Comparison of ENCODE assay signal across 2 cellular contexts in genomic region chr18:9431296-9431695, GRCh38.
TF ChIP-seq lines count a peak whose summit lies in the region.

No MANE protein-coding gene starts in this region.

TF ChIP-seq in IMR-90, 13 proteins besides CTCF, POLR2A, EP300 and RAD21:
- TF ChIP-seq CEBPB (IDR thresholded peaks at IDR 0.05; ENCODE audit: low read depth, low read length): no peak
- TF ChIP-seq MAFK (IDR thresholded peaks at IDR 0.05; ENCODE audit: low read depth, low read length): no peak
- TF ChIP-seq SMC3 (IDR thresholded peaks at IDR 0.05; ENCODE audit: low read depth, low read length): no peak
- no peak for TF ChIP-seq RCOR1 (IDR thresholded peaks at IDR 0.05; ENCODE audit: insufficient replicate concordance, low read length)
- no peak for TF ChIP-seq MXI1 (IDR thresholded peaks at IDR 0.05; ENCODE audit: borderline replicate concordance, low read depth, low read length)
- no peak for TF ChIP-seq FOS (IDR thresholded peaks at IDR 0.05; ENCODE audit: low read depth, low read length)
- TF ChIP-seq RFX5 (IDR thresholded peaks at IDR 0.05; ENCODE audit: low read depth, low read length): no peak
- TF ChIP-seq NFE2L2 (IDR thresholded peaks at IDR 0.05; ENCODE audit: low read depth, low read length): no peak
- no peak for TF ChIP-seq CHD1 (IDR thresholded peaks at IDR 0.05; ENCODE audit: low read depth, low read length)
- TF ChIP-seq USF2 (IDR thresholded peaks at IDR 0.05; ENCODE audit: low read depth, low read length): no peak

TF ChIP-seq in K562, 482 proteins besides CTCF, POLR2A, EP300 and RAD21:
- TF ChIP-seq CBFA2T2 (conservative IDR thresholded peaks at IDR 0.05): no peak
- no peak for TF ChIP-seq ZBTB8A (IDR thresholded peaks at IDR 0.05; ENCODE audit: partially characterized antibody)
- no peak for TF ChIP-seq TRIM28 (IDR thresholded peaks at IDR 0.05)
- no peak for TF ChIP-seq MTF1 (CRISPR knock-in tag; IDR thresholded peaks at IDR 0.05; ENCODE audit: borderline replicate concordance)
- no peak for TF ChIP-seq PURB (CRISPR knock-in tag; IDR thresholded peaks at IDR 0.05; ENCODE audit: low read depth)
- TF ChIP-seq LEF1 (IDR thresholded peaks at IDR 0.05): no peak
- TF ChIP-seq, protein P1, sequence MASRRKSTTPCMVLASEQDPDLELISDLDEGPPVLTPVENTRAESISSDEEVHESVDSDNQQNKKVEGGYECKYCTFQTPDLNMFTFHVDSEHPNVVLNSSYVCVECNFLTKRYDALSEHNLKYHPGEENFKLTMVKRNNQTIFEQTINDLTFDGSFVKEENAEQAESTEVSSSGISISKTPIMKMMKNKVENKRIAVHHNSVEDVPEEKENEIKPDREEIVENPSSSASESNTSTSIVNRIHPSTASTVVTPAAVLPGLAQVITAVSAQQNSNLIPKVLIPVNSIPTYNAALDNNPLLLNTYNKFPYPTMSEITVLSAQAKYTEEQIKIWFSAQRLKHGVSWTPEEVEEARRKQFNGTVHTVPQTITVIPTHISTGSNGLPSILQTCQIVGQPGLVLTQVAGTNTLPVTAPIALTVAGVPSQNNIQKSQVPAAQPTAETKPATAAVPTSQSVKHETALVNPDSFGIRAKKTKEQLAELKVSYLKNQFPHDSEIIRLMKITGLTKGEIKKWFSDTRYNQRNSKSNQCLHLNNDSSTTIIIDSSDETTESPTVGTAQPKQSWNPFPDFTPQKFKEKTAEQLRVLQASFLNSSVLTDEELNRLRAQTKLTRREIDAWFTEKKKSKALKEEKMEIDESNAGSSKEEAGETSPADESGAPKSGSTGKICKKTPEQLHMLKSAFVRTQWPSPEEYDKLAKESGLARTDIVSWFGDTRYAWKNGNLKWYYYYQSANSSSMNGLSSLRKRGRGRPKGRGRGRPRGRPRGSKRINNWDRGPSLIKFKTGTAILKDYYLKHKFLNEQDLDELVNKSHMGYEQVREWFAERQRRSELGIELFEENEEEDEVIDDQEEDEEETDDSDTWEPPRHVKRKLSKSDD (conservative IDR thresholded peaks at IDR 0.05; ENCODE audit: low read length): no peak
- no peak for TF ChIP-seq TEAD4 (IDR thresholded peaks at IDR 0.05; ENCODE audit: low read length)
- TF ChIP-seq TEAD4 (CRISPR knock-in tag; IDR thresholded peaks at IDR 0.05; ENCODE audit: borderline replicate concordance): no peak
- TF ChIP-seq PML (IDR thresholded peaks at IDR 0.05; ENCODE audit: low read length): no peak
- TF ChIP-seq MAFK (IDR thresholded peaks at IDR 0.05; ENCODE audit: low read length): no peak
- TF ChIP-seq ZNF707 (CRISPR knock-in tag; conservative IDR thresholded peaks at IDR 0.05): no peak
- no peak for TF ChIP-seq CHD1 (IDR thresholded peaks at IDR 0.05; ENCODE audit: low read length)
- no peak for TF ChIP-seq ZNF143 (CRISPR knock-in tag; IDR thresholded peaks at IDR 0.05)
- no peak for TF ChIP-seq MXI1 (IDR thresholded peaks at IDR 0.05; ENCODE audit: low read depth, low read length)
- TF ChIP-seq GABPB1 (CRISPR knock-in tag; IDR thresholded peaks at IDR 0.05): no peak
- TF ChIP-seq ZC3H8 (IDR thresholded peaks at IDR 0.05): no peak
- no peak for TF ChIP-seq TARDBP (IDR thresholded peaks at IDR 0.05)
- no peak for TF ChIP-seq ILK (tag; IDR thresholded peaks at IDR 0.05; ENCODE audit: borderline replicate concordance, low read depth)
- TF ChIP-seq, protein P2, sequence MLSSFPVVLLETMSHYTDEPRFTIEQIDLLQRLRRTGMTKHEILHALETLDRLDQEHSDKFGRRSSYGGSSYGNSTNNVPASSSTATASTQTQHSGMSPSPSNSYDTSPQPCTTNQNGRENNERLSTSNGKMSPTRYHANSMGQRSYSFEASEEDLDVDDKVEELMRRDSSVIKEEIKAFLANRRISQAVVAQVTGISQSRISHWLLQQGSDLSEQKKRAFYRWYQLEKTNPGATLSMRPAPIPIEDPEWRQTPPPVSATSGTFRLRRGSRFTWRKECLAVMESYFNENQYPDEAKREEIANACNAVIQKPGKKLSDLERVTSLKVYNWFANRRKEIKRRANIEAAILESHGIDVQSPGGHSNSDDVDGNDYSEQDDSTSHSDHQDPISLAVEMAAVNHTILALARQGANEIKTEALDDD (IDR thresholded peaks at IDR 0.05): no peak
TF ChIP-seq in K562: peak in this region for 0.
